In the genomic region with DNA sequence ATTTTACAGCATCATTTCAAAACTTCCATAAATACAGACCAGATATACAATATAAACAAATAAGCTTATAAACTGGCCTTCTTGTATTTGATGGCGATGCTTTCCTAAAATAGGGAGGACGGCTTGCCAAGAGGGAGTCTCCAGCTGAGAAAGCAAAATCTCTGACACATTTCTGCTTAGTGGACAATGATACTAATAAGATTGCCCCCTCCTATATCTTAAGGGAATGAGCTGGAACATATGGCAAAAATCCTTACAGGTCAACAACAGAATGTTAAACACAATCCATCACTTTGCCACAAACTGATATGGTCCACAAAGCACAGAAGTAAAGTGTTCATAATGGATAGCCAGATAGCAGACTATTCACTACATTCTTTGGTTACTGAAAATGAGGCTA, we compare ENCODE assay signal across 2 cellular contexts.
TF ChIP-seq lines count a peak whose summit lies in the region.

No MANE protein-coding gene starts in this region.

TF ChIP-seq in IMR-90, 13 proteins besides CTCF, POLR2A, EP300 and RAD21 (continued from another document):
- no peak for TF ChIP-seq SMC3 (IDR thresholded peaks at IDR 0.05; ENCODE audit: low read depth, low read length)
- TF ChIP-seq ELK1 (IDR thresholded peaks at IDR 0.05; ENCODE audit: borderline replicate concordance, low read depth, low read length), result no peak
- no peak for TF ChIP-seq CEBPB (IDR thresholded peaks at IDR 0.05; ENCODE audit: low read depth, low read length)
- no peak for TF ChIP-seq NFE2L2 (IDR thresholded peaks at IDR 0.05; ENCODE audit: low read depth, low read length)
- no peak for TF ChIP-seq RFX5 (IDR thresholded peaks at IDR 0.05; ENCODE audit: low read depth, low read length)
- TF ChIP-seq MXI1 (IDR thresholded peaks at IDR 0.05; ENCODE audit: borderline replicate concordance, low read depth, low read length), result no peak
- no peak for TF ChIP-seq BHLHE40 (IDR thresholded peaks at IDR 0.05; ENCODE audit: low read depth, low read length)

TF ChIP-seq in SK-N-SH treated with all-trans-retinoic acid at 6 μM for 48 hours, 23 proteins besides CTCF, POLR2A, EP300 and RAD21 (continued from another document):
- TF ChIP-seq TSHZ2 (CRISPR knock-in tag; IDR thresholded peaks at IDR 0.05), result no peak
- no peak for TF ChIP-seq CSDC2 (CRISPR knock-in tag; IDR thresholded peaks at IDR 0.05)
- no peak for TF ChIP-seq TOX (CRISPR knock-in tag; IDR thresholded peaks at IDR 0.05; ENCODE audit: borderline replicate concordance)
- TF ChIP-seq ZNF565 (CRISPR knock-in tag; conservative IDR thresholded peaks at IDR 0.05; ENCODE audit: low read depth), result no peak
- TF ChIP-seq SNAI2 (CRISPR knock-in tag; IDR thresholded peaks at IDR 0.05), result no peak
- no peak for TF ChIP-seq PATZ1 (CRISPR knock-in tag; IDR thresholded peaks at IDR 0.05; ENCODE audit: borderline replicate concordance)
